Comparison of ENCODE assay signal across 12 cellular contexts in the genomic region with DNA sequence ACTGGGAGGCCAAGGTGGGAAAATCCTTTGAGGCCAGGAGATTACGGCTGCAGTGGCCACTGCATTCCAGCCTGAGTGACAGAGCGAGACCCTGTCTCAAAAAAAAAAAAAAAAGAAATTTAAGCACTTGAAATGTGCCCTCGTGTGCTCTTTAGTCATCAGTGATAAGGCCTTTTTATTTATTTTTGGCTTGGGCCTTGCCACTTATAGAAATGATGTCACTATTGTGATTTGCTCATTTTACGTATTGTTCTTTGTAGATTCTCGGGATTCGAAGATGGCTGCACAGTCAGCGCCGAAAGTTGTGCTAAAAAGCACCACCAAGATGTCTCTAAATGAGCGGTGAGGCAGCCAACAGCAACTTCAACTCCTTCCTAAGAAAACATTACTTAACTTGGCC. TPM values are rescaled to one million over a fixed set of nuclear protein-coding genes. Genes with fewer than 3 reads are reported as not detected.
DNase-seq lines count a peak whose midpoint lies in the region; ATAC-seq, FAIRE-seq and TF ChIP-seq lines count a peak whose summit lies in the region.
"Had no signal": no experiment of that assay in that cellular context is flagged by ENCODE, and none has a peak within 500 bp of the region (broad histone marks: within the 10 kb centered on the region; RNA-seq: fewer than 3 reads in every experiment).

No MANE protein-coding gene starts in this region.

- no peak for DNase-seq in activated naive CD4-positive, alpha-beta T cell treated with anti-CD3 and anti-CD28 coated beads, Interleukin-2, amount 10 ng/mL, durations not matched to agents 7 days and 5 days
- no peak for DNase-seq in activated naive CD4-positive, alpha-beta T cell (lab: John Stamatoyannopoulos, UW)
- DNase-seq in T-helper 17 cell: no peak
- no peak for DNase-seq in keratinocyte (ENCODE audit: low read depth, low spot score)
- DNase-seq in stimulated activated naive CD8-positive, alpha-beta T cell treated with anti-CD3 and anti-CD28 coated beads, Interleukin-15, amount 100 ng/mL, for 72 hours: no peak
- DNase-seq in NCI-H1694 (lab: John Stamatoyannopoulos, UW): no peak
- no peak for DNase-seq in AML-193 (lab: John Stamatoyannopoulos, UW)
- DNase-seq in NCI-H510A (lab: John Stamatoyannopoulos, UW): no peak
- DNase-seq: GF-D8 had no signal

- H3K79me2 ChIP-seq in keratinocyte (ENCODE audit: control insufficient read depth, insufficient read depth, low read length): peaks cover 51% of the 10 kb centered on the region

- FAIRE-seq in keratinocyte (lab: Jason Lieb, UNC): no peak
- FAIRE-seq: bronchial epithelial cell had no signal

- no peak for ATAC-seq in T-helper 17 cell
- no peak for ATAC-seq in stimulated activated naive CD8-positive, alpha-beta T cell treated with anti-CD3 and anti-CD28 coated beads, Interleukin-15, amount 100 ng/mL, for 72 hours
- ATAC-seq: Panc1, right lobe of liver had no signal

- no peaks in the 10 kb centered on the region for H3K9me1 ChIP-seq in keratinocyte (ENCODE audit: control insufficient read depth, extremely low read depth, insufficient read depth, low read length)

- peaks cover 13% of the 10 kb centered on the region for H3K4me1 ChIP-seq in keratinocyte (ENCODE audit: control insufficient read depth, extremely low read depth, insufficient read depth, low read length)

- peaks cover 21 to 48% of the 10 kb centered on the region in 2 experiments for H3K36me3 ChIP-seq in keratinocyte (ENCODE audit: control insufficient read depth in 2 of 2, extremely low read depth in 1 of 2, insufficient read depth in 2 of 2, low read length in 2 of 2)

- CTCF ChIA-PET in activated naive CD4-positive, alpha-beta T cell treated with anti-CD3 and anti-CD28 coated beads, Interleukin-2, amount 10 ng/mL, durations not matched to agents 7 days and 5 days (lab: Charles Lee): no interaction called here

- H3K9me3 ChIP-seq in T-helper 17 cell (ENCODE audit: control insufficient read depth, low read length, poor library complexity, severe bottlenecking) (no peaks in the 10 kb centered on the region), keratinocyte (ENCODE audit: control insufficient read depth, low read depth, low read length) (no peaks in the 10 kb centered on the region)
- H3K9me3 ChIP-seq: right lobe of liver had no signal

- no peaks in the 10 kb centered on the region for H3K9me3 Mint-ChIP-seq in activated naive CD4-positive, alpha-beta T cell treated with anti-CD3 and anti-CD28 coated beads, Interleukin-2, amount 10 ng/mL, durations not matched to agents 7 days and 5 days
- no peaks in the 10 kb centered on the region for H3K9me3 Mint-ChIP-seq in stimulated activated naive CD8-positive, alpha-beta T cell treated with anti-CD3 and anti-CD28 coated beads, Interleukin-15, amount 100 ng/mL, for 72 hours

- H3K4me2 ChIP-seq in keratinocyte (ENCODE audit: control insufficient read depth, extremely low read depth, insufficient read depth, low read depth, low read length): peak overlapping the region; percentile 0

- H2AFZ ChIP-seq in keratinocyte (ENCODE audit: control insufficient read depth, low read length): no peak overlapping the region

- H3K4me3 Mint-ChIP-seq in activated naive CD4-positive, alpha-beta T cell treated with anti-CD3 and anti-CD28 coated beads, Interleukin-2, amount 10 ng/mL, durations not matched to agents 7 days and 5 days: peak overlapping the region; percentile 96
- H3K4me3 Mint-ChIP-seq in T-helper 17 cell: peak overlapping the region; percentile 99
- peak overlapping the region; percentile 90 to 91 for H3K4me3 Mint-ChIP-seq in stimulated activated naive CD8-positive, alpha-beta T cell treated with anti-CD3 and anti-CD28 coated beads, Interleukin-15, amount 100 ng/mL, for 72 hours

- no peak overlapping the region for H3K9ac ChIP-seq in keratinocyte (ENCODE audit: control insufficient read depth, extremely low read depth, insufficient read depth, low read length)

- H3K36me3 Mint-ChIP-seq in activated naive CD4-positive, alpha-beta T cell treated with anti-CD3 and anti-CD28 coated beads, Interleukin-2, amount 10 ng/mL, durations not matched to agents 7 days and 5 days: peaks cover 54% of the 10 kb centered on the region
- H3K36me3 Mint-ChIP-seq in T-helper 17 cell (ENCODE audit: low read depth): peaks cover 10% of the 10 kb centered on the region

- H3K27me3 ChIP-seq in keratinocyte (ENCODE audit: control insufficient read depth, extremely low read depth, insufficient read depth, low read length): no peaks in the 10 kb centered on the region
- H3K27me3 ChIP-seq: right lobe of liver had no signal

- dilution Hi-C loops in keratinocyte (cut with MboI; ENCODE audit: extremely low pct_ligation_motif_present, low sequenced_read_pairs): no loop called here

- H3K27ac Mint-ChIP-seq in activated naive CD4-positive, alpha-beta T cell treated with anti-CD3 and anti-CD28 coated beads, Interleukin-2, amount 10 ng/mL, durations not matched to agents 7 days and 5 days: no peak overlapping the region
- H3K27ac Mint-ChIP-seq in T-helper 17 cell: peak overlapping the region; percentile 98
- H3K27ac Mint-ChIP-seq in stimulated activated naive CD8-positive, alpha-beta T cell treated with anti-CD3 and anti-CD28 coated beads, Interleukin-15, amount 100 ng/mL, for 72 hours: no peak overlapping the region

- H3K4me1 Mint-ChIP-seq in activated naive CD4-positive, alpha-beta T cell treated with anti-CD3 and anti-CD28 coated beads, Interleukin-2, amount 10 ng/mL, durations not matched to agents 7 days and 5 days: peaks cover 54% of the 10 kb centered on the region
- peaks cover 38% of the 10 kb centered on the region for H3K4me1 Mint-ChIP-seq in T-helper 17 cell
- H3K4me1 Mint-ChIP-seq in stimulated activated naive CD8-positive, alpha-beta T cell treated with anti-CD3 and anti-CD28 coated beads, Interleukin-15, amount 100 ng/mL, for 72 hours: peaks cover 51% of the 10 kb centered on the region

- H3K4me3 ChIP-seq in keratinocyte (ENCODE audit: control insufficient read depth in 2 of 3, extremely low read depth in 1 of 3, insufficient read depth in 2 of 3, low read depth in 1 of 3, low read length in 3 of 3): no peak overlapping the region
- H3K4me3 ChIP-seq: right lobe of liver had no signal

- no peak overlapping the region for H3K27ac ChIP-seq in keratinocyte (ENCODE audit: control insufficient read depth, insufficient read depth, low read length)
- H3K27ac ChIP-seq: right lobe of liver had no signal

- H3K27me3 Mint-ChIP-seq in activated naive CD4-positive, alpha-beta T cell treated with anti-CD3 and anti-CD28 coated beads, Interleukin-2, amount 10 ng/mL, durations not matched to agents 7 days and 5 days: no peaks in the 10 kb centered on the region
- H3K27me3 Mint-ChIP-seq in T-helper 17 cell: no peaks in the 10 kb centered on the region
- no peaks in the 10 kb centered on the region for H3K27me3 Mint-ChIP-seq in stimulated activated naive CD8-positive, alpha-beta T cell treated with anti-CD3 and anti-CD28 coated beads, Interleukin-15, amount 100 ng/mL, for 72 hours

- TF ChIP-seq CTCF in keratinocyte (optimal IDR thresholded peaks at IDR 0.05 in 1 of 3, IDR thresholded peaks at IDR 0.05 in 1 of 3, conservative IDR thresholded peaks at IDR 0.05 in 1 of 3; ENCODE audit: extremely low read depth in 1 of 3, insufficient read depth in 2 of 3, low read length in 3 of 3): no peak

- peaks cover 2% of the 10 kb centered on the region for H4K20me1 ChIP-seq in keratinocyte (ENCODE audit: control insufficient read depth, extremely low read depth, insufficient read depth, low read length)

RNA-seq across cellular contexts. Expression of a gene that starts 2.4 kb away (rescaled TPM):
- 10 to 100 TPM; 82.0 to 82.4 TPM for total RNA-seq in T-helper 17 cell
- 46.7 to 68.6 TPM (median 56.0 TPM) in 3 replicates for polyA plus RNA-seq in keratinocyte
- 23.4 TPM for polyA plus RNA-seq in keratinocyte (2011; ENCODE audit: low read depth)
- polyA plus RNA-seq in keratinocyte (2011; cell fraction: cytosol; rRNA removed): 32.9 and 40.8 TPM in 2 replicates
- polyA plus RNA-seq in keratinocyte (2011; cell fraction: nucleus; rRNA removed): 66.9 and 80.9 TPM in 2 replicates
- polyA plus RNA-seq in keratinocyte (2012; ENCODE audit: low replicate concordance): 52.9 and 54.0 TPM in 2 replicates
- polyA minus RNA-seq in keratinocyte: 12.4 to 35.9 TPM (median 23.4 TPM) in 3 replicates
- polyA minus RNA-seq in keratinocyte (2011; cell fraction: cytosol; rRNA and poly(A)+ RNA removed): 35.3 TPM
- polyA minus RNA-seq in keratinocyte (2011; cell fraction: nucleus; rRNA and poly(A)+ RNA removed): 22.9 and 31.6 TPM in 2 replicates

RNA-seq across cellular contexts. Expression of a gene that starts 8.1 kb away (rescaled TPM):
- not detected for total RNA-seq in T-helper 17 cell
- polyA plus RNA-seq in keratinocyte: 0.12 to 0.15 TPM in 2 of 3 replicates, not detected in the other
- 1.3 TPM for polyA plus RNA-seq in keratinocyte (2011; ENCODE audit: low read depth)
- polyA plus RNA-seq in keratinocyte (2011; cell fraction: cytosol; rRNA removed): 0.27 TPM in 1 of 2 replicates, not detected in the other
- not detected in 2 replicates for polyA plus RNA-seq in keratinocyte (2011; cell fraction: nucleus; rRNA removed)
- 1.1 and 1.4 TPM in 2 replicates for polyA plus RNA-seq in keratinocyte (2012; ENCODE audit: low replicate concordance)
- not detected in 3 replicates for polyA minus RNA-seq in keratinocyte
- not detected for polyA minus RNA-seq in keratinocyte (2011; cell fraction: cytosol; rRNA and poly(A)+ RNA removed)
- not detected in 2 replicates for polyA minus RNA-seq in keratinocyte (2011; cell fraction: nucleus; rRNA and poly(A)+ RNA removed)
- total RNA-seq: bronchial epithelial cell had no signal

RNA-seq across cellular contexts. Expression of a gene that starts 9.0 kb away (rescaled TPM):
- total RNA-seq in T-helper 17 cell: 1 to 10 TPM; 3.1 to 4.6 TPM
- polyA plus RNA-seq in keratinocyte: 215 to 276 TPM (median 228 TPM) in 3 replicates
- 23.1 TPM for polyA plus RNA-seq in keratinocyte (2011; ENCODE audit: low read depth)
- polyA plus RNA-seq in keratinocyte (2011; cell fraction: cytosol; rRNA removed): 196 and 254 TPM in 2 replicates
- polyA plus RNA-seq in keratinocyte (2011; cell fraction: nucleus; rRNA removed): 79.2 and 99.1 TPM in 2 replicates
- 67.0 and 191 TPM in 2 replicates for polyA plus RNA-seq in keratinocyte (2012; ENCODE audit: low replicate concordance)
- polyA minus RNA-seq in keratinocyte: 66.1 to 141 TPM (median 117 TPM) in 3 replicates
- polyA minus RNA-seq in keratinocyte (2011; cell fraction: cytosol; rRNA and poly(A)+ RNA removed): 64.7 TPM
- 10.3 and 13.6 TPM in 2 replicates for polyA minus RNA-seq in keratinocyte (2011; cell fraction: nucleus; rRNA and poly(A)+ RNA removed)

RNA-seq across cellular contexts. Expression of a gene that starts 20.2 kb away (rescaled TPM):
- not detected for total RNA-seq in T-helper 17 cell
- 1,249 to 1,646 TPM (median 1,394 TPM) in 3 replicates for polyA plus RNA-seq in keratinocyte
- polyA plus RNA-seq in keratinocyte (2011; ENCODE audit: low read depth): 1,951 TPM
- polyA plus RNA-seq in keratinocyte (2011; cell fraction: cytosol; rRNA removed): 1,566 and 1,644 TPM in 2 replicates
- 614 and 760 TPM in 2 replicates for polyA plus RNA-seq in keratinocyte (2011; cell fraction: nucleus; rRNA removed)
- 1,389 and 1,858 TPM in 2 replicates for polyA plus RNA-seq in keratinocyte (2012; ENCODE audit: low replicate concordance)
- polyA minus RNA-seq in keratinocyte: 691 to 1,029 TPM (median 755 TPM) in 3 replicates
- polyA minus RNA-seq in keratinocyte (2011; cell fraction: cytosol; rRNA and poly(A)+ RNA removed): 520 TPM
- 81.8 and 131 TPM in 2 replicates for polyA minus RNA-seq in keratinocyte (2011; cell fraction: nucleus; rRNA and poly(A)+ RNA removed)

RNA-seq across cellular contexts. Expression of a gene that starts 22.2 kb away (rescaled TPM):
- total RNA-seq in T-helper 17 cell: 10 to 100 TPM; 17.6 to 18.2 TPM
- polyA plus RNA-seq in keratinocyte: 48.6 to 52.1 TPM (median 49.4 TPM) in 3 replicates
- polyA plus RNA-seq in keratinocyte (2011; ENCODE audit: low read depth): 6.2 TPM
- polyA plus RNA-seq in keratinocyte (2011; cell fraction: cytosol; rRNA removed): 37.4 and 45.9 TPM in 2 replicates
- polyA plus RNA-seq in keratinocyte (2011; cell fraction: nucleus; rRNA removed): 18.8 and 19.4 TPM in 2 replicates
- 24.0 and 38.9 TPM in 2 replicates for polyA plus RNA-seq in keratinocyte (2012; ENCODE audit: low replicate concordance)
- 12.9 to 20.0 TPM (median 16.7 TPM) in 3 replicates for polyA minus RNA-seq in keratinocyte
- polyA minus RNA-seq in keratinocyte (2011; cell fraction: cytosol; rRNA and poly(A)+ RNA removed): 22.8 TPM
- polyA minus RNA-seq in keratinocyte (2011; cell fraction: nucleus; rRNA and poly(A)+ RNA removed): 4.2 and 6.4 TPM in 2 replicates
